12 cellular contexts compared by ENCODE assay signal in the genomic region with DNA sequence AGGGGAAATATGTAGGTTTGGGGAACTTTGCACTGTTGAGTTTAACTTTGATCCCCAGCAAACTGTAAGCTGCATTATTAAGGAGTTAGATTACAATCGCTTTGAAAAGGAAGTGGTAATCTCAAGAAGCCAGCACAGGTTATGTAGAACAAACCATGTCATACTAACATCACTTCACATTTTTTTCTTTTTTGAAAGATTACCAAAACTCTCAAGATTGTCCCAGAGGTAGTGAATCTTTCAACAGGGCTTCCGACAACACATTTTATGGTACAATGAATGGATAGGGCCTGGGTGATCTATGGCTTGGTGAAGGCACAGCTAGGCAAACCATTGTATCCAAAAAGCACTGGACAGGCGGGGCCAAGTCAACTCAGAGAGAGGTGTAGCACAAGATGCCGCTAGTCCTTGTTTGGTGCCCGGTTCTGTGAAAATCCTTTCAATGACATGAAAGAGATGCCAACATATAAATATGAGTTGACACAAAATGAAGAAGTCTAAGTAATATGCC. TPM values are rescaled to one million over a fixed set of nuclear protein-coding genes. Genes with fewer than 3 reads are reported as not detected.
A peak's percentile ranks its signal among the peaks of the same experiment; 100 is the strongest.
DNase-seq lines count a peak whose midpoint lies in the region; ATAC-seq and TF ChIP-seq lines count a peak whose summit lies in the region.
"Had no signal": no experiment of that assay in that cellular context is flagged by ENCODE, and none has a peak within 500 bp of the region (broad histone marks: within the 10 kb centered on the region; RNA-seq: fewer than 3 reads in every experiment).

No MANE protein-coding gene starts in this region.

- no peaks in the 10 kb centered on the region for H3K36me3 Mint-ChIP-seq in activated CD4-positive, alpha-beta T cell treated with anti-CD3 and anti-CD28 coated beads, Interleukin-2, amount 10 ng/mL, durations not matched to agents 24 days and 14 days (ENCODE audit: low read depth)
- H3K36me3 Mint-ChIP-seq in T-cell, result no peaks in the 10 kb centered on the region
- no peaks in the 10 kb centered on the region for H3K36me3 Mint-ChIP-seq in dendritic cell treated with granulocyte-macrophage colony-stimulating factor and Interleukin-4, amounts not matched to agents 40 ng/mL and 50 ng/mL, for 4 days (ENCODE audit: low read depth)

- no peaks in the 10 kb centered on the region for H3K36me3 ChIP-seq in smooth muscle cell (ENCODE audit: low read depth)

- CTCF ChIA-PET in T-cell (lab: Charles Lee), result interaction anchor here (1.0 to 3.2 kb wide), 8 partner anchors 12 to 379 kb away, joined by 3 to 29 read pairs (median 7); no protein-coding TSS in a partner anchor

- no peaks in the 10 kb centered on the region for H3K9me3 ChIP-seq in smooth muscle cell (replicated peaks; ENCODE audit: low read depth)

- ATAC-seq in T-cell (replicated peaks in 1 of 4), result peak; percentile 86 to 92 (median 87)
- ATAC-seq in GM21390 (IDR thresholded peaks at IDR 0.05; ENCODE audit: unreplicated experiment), result no peak
- ATAC-seq: Panc1 had no signal

- H3K4me2 ChIP-seq in smooth muscle cell, result peak overlapping the region; percentile 46

- H3K27ac ChIP-seq in smooth muscle cell (ENCODE audit: low read depth), result no peak overlapping the region

- H3K4me1 Mint-ChIP-seq in activated CD4-positive, alpha-beta T cell treated with anti-CD3 and anti-CD28 coated beads, Interleukin-2, amount 10 ng/mL, durations not matched to agents 24 days and 14 days, result peaks cover 24% of the 10 kb centered on the region
- peaks cover 48 to 50% (median 50%) of the 10 kb centered on the region in 3 donors for H3K4me1 Mint-ChIP-seq in T-cell
- H3K4me1 Mint-ChIP-seq in dendritic cell treated with granulocyte-macrophage colony-stimulating factor and Interleukin-4, amounts not matched to agents 40 ng/mL and 50 ng/mL, for 4 days (ENCODE audit: low read depth), result peaks cover 11% of the 10 kb centered on the region

- WGBS in smooth muscle cell (ENCODE audit: low lambda C conversion rate), result 87% methylated on average over 5 of the region's 5 CpGs

- H3K27me3 ChIP-seq in smooth muscle cell (ENCODE audit: low read depth), result no peaks in the 10 kb centered on the region

- H3K27ac Mint-ChIP-seq in activated CD4-positive, alpha-beta T cell treated with anti-CD3 and anti-CD28 coated beads, Interleukin-2, amount 10 ng/mL, durations not matched to agents 24 days and 14 days, result peak overlapping the region; percentile 90
- H3K27ac Mint-ChIP-seq in T-cell, result no peak overlapping the region
- H3K27ac Mint-ChIP-seq in dendritic cell treated with granulocyte-macrophage colony-stimulating factor and Interleukin-4, amounts not matched to agents 40 ng/mL and 50 ng/mL, for 4 days, result peak overlapping the region; percentile 94
- H3K27ac Mint-ChIP-seq: progenitor cell of endocrine pancreas had no signal

- H3K9ac ChIP-seq in smooth muscle cell (ENCODE audit: low read depth), result no peak overlapping the region

- no peaks in the 10 kb centered on the region for H3K79me2 ChIP-seq in smooth muscle cell (ENCODE audit: low read depth)

- TF ChIP-seq CTCF in smooth muscle cell (IDR thresholded peaks at IDR 0.05; ENCODE audit: borderline replicate concordance, insufficient read depth, poor library complexity, severe bottlenecking), result no peak

- DNase-seq in activated CD4-positive, alpha-beta T cell treated with anti-CD3 and anti-CD28 coated beads, Interleukin-2, amount 10 ng/mL, durations not matched to agents 24 days and 14 days, result peak; percentile 74
- no peak for DNase-seq in activated CD4-positive, alpha-beta T cell treated with anti-CD3 and anti-CD28 coated beads, Interleukin-2, amount 50 U/mL, for 4 hours
- DNase-seq in T-cell, result peak in 21 of 34 experiments; percentile 5 to 53 (median 19)
- DNase-seq in smooth muscle cell (lab: John Stamatoyannopoulos, UW; ENCODE audit: unreplicated experiment), result no peak
- DNase-seq in KG1 (lab: John Stamatoyannopoulos, UW), result no peak
- DNase-seq in HuH-7 (ENCODE audit: low spot score), result no peak
- DNase-seq: stimulated activated CD4-positive, alpha-beta T cell treated with anti-CD3 and anti-CD28 coated beads, Interleukin-4, amount 100 ng/mL, for 4 hours had no signal

- H4K20me1 ChIP-seq in smooth muscle cell (ENCODE audit: low read depth), result no peaks in the 10 kb centered on the region

- peak overlapping the region; percentile 62 for H2AFZ ChIP-seq in smooth muscle cell (ENCODE audit: low read depth)

- no peak overlapping the region for H3K4me3 ChIP-seq in smooth muscle cell
- H3K4me3 ChIP-seq: lung had no signal

- H3K4me1 ChIP-seq in smooth muscle cell (ENCODE audit: low read depth), result peaks cover 18% of the 10 kb centered on the region

- intact Hi-C loops in activated CD4-positive, alpha-beta T cell treated with anti-CD3 and anti-CD28 coated beads, Interleukin-2, amount 10 ng/mL, durations not matched to agents 24 days and 14 days (cut with micrococcal nuclease), result loop anchor here (2.0 to 5.0 kb wide), 2 partner anchors 25 to 75 kb away; partner anchors contain the start of gene PARP11
- intact Hi-C loops in dendritic cell treated with granulocyte-macrophage colony-stimulating factor and Interleukin-4, amounts not matched to agents 40 ng/mL and 50 ng/mL, for 4 days (cut with micrococcal nuclease), result loop anchor here (2.0 kb wide), 1 partner anchor 49 kb away; no protein-coding TSS in a partner anchor

- no peaks in the 10 kb centered on the region for H3K27me3 Mint-ChIP-seq in activated CD4-positive, alpha-beta T cell treated with anti-CD3 and anti-CD28 coated beads, Interleukin-2, amount 10 ng/mL, durations not matched to agents 24 days and 14 days
- no peaks in the 10 kb centered on the region for H3K27me3 Mint-ChIP-seq in T-cell
- H3K27me3 Mint-ChIP-seq in dendritic cell treated with granulocyte-macrophage colony-stimulating factor and Interleukin-4, amounts not matched to agents 40 ng/mL and 50 ng/mL, for 4 days, result no peaks in the 10 kb centered on the region
- H3K27me3 Mint-ChIP-seq: progenitor cell of endocrine pancreas had no signal

- peak overlapping the region; percentile 68 for H3K4me3 Mint-ChIP-seq in activated CD4-positive, alpha-beta T cell treated with anti-CD3 and anti-CD28 coated beads, Interleukin-2, amount 10 ng/mL, durations not matched to agents 24 days and 14 days
- H3K4me3 Mint-ChIP-seq in T-cell, result peak overlapping the region; percentile 59 to 66 (median 61)
- H3K4me3 Mint-ChIP-seq in dendritic cell treated with granulocyte-macrophage colony-stimulating factor and Interleukin-4, amounts not matched to agents 40 ng/mL and 50 ng/mL, for 4 days, result peak overlapping the region; percentile 13

- H3K9me3 Mint-ChIP-seq in activated CD4-positive, alpha-beta T cell treated with anti-CD3 and anti-CD28 coated beads, Interleukin-2, amount 10 ng/mL, durations not matched to agents 24 days and 14 days, result peaks cover 9% of the 10 kb centered on the region
- no peaks in the 10 kb centered on the region for H3K9me3 Mint-ChIP-seq in T-cell
- no peaks in the 10 kb centered on the region for H3K9me3 Mint-ChIP-seq in dendritic cell treated with granulocyte-macrophage colony-stimulating factor and Interleukin-4, amounts not matched to agents 40 ng/mL and 50 ng/mL, for 4 days

- POLR2A ChIA-PET in T-cell (lab: Charles Lee), result interaction anchor here (0.5 to 1.5 kb wide), 5 partner anchors 65 to 427 kb away, joined by 3 to 11 read pairs (median 6); no protein-coding TSS in a partner anchor

- H3F3A ChIP-seq in smooth muscle cell (ENCODE audit: low read depth), result peaks cover 8% of the 10 kb centered on the region

RNA-seq across cellular contexts. Expression of gene PARP11, which starts 24.3 kb away (rescaled TPM):
- 11.4 and 14.8 TPM in 2 replicates for total RNA-seq in activated CD4-positive, alpha-beta T cell treated with anti-CD3 and anti-CD28 coated beads, Interleukin-2, amount 10 ng/mL, durations not matched to agents 24 days and 14 days
- total RNA-seq in T-cell, result 10 to 100 TPM; 24.9 to 30.2 (median 26.3) TPM
- 9.6 and 13.0 TPM in 2 replicates for total RNA-seq in smooth muscle cell
- 3.0 and 6.1 TPM in 2 replicates for polyA plus RNA-seq in smooth muscle cell

Comparison
In these comparisons a context has a peak if more than half of its experiments do, and no peak if none do; other contexts are left out.
1. DNase-seq: peak in activated CD4-positive, alpha-beta T cell treated with anti-CD3 and anti-CD28 coated beads, Interleukin-2, amount 10 ng/mL, durations not matched to agents 24 days and 14 days (single experiment) and T-cell (21 of 34); none in activated CD4-positive, alpha-beta T cell treated with anti-CD3 and anti-CD28 coated beads, Interleukin-2, amount 50 U/mL, for 4 hours (0 of 2), smooth muscle cell (single experiment), KG1 (single experiment) and HuH-7 (single experiment).
2. H3K27ac Mint-ChIP-seq: peak in activated CD4-positive, alpha-beta T cell treated with anti-CD3 and anti-CD28 coated beads, Interleukin-2, amount 10 ng/mL, durations not matched to agents 24 days and 14 days (single experiment) and dendritic cell treated with granulocyte-macrophage colony-stimulating factor and Interleukin-4, amounts not matched to agents 40 ng/mL and 50 ng/mL, for 4 days (single experiment); none in T-cell (0 of 2).
3. H3K4me3 Mint-ChIP-seq: peak in every context shown above with its lines; median percentile 68 in activated CD4-positive, alpha-beta T cell treated with anti-CD3 and anti-CD28 coated beads, Interleukin-2, amount 10 ng/mL, durations not matched to agents 24 days and 14 days; 61 in T-cell; 13 in dendritic cell treated with granulocyte-macrophage colony-stimulating factor and Interleukin-4, amounts not matched to agents 40 ng/mL and 50 ng/mL, for 4 days.